11 cellular contexts compared by ENCODE assay signal in genomic region chr12:43285248-43285647, GRCh38.
A peak's percentile ranks its signal among the peaks of the same experiment; 100 is the strongest.
DNase-seq lines count a peak whose midpoint lies in the region; ATAC-seq and TF ChIP-seq lines count a peak whose summit lies in the region.
"Had no signal": no experiment of that assay in that cellular context is flagged by ENCODE, and none has a peak within 500 bp of the region (broad histone marks: within the 10 kb centered on the region; RNA-seq: fewer than 3 reads in every experiment).

No MANE protein-coding gene starts in this region.

- no peaks in the 10 kb centered on the region for H3K9me3 ChIP-seq in mammary epithelial cell (replicated peaks; ENCODE audit: insufficient read depth, low read length)
- H3K9me3 ChIP-seq: prostate gland had no signal

- H3K36me3 ChIP-seq in mammary epithelial cell (ENCODE audit: insufficient read depth, low read length), result no peaks in the 10 kb centered on the region
- H3K36me3 ChIP-seq: prostate gland had no signal

- no TSS peak for BruUV-seq in mammary epithelial cell (replicated peaks; lab: Mats Ljungman, UMichigan)

- intact Hi-C loops in mammary epithelial cell (cut with micrococcal nuclease), result loop anchor here (1.0 to 10.0 kb wide), 4 partner anchors 52 to 1140 kb away; partner anchors contain the start of gene GXYLT1

- DNase-seq in GM03348 (ENCODE audit: low spot score) (peak; percentile 78), mammary epithelial cell (peak; percentile 95), NOMO-1 treated with dmso at 0.1 percent for 144 hours (lab: John Stamatoyannopoulos, UW; ENCODE audit: unreplicated experiment) (no peak), GM10266 (ENCODE audit: extremely low spot score) (no peak), SKM-1 (lab: John Stamatoyannopoulos, UW; ENCODE audit: unreplicated experiment) (no peak)
- no peak for DNase-seq in activated CD4-positive, alpha-beta T cell treated with anti-CD3 and anti-CD28 coated beads for 4 hours
- DNase-seq: NCI-H2029 treated with DMSO at 0.1 percent for 48 hours, SHP77 had no signal

- in situ Hi-C loops in mammary epithelial cell (cut with MboI; ENCODE audit: low sequenced_read_pairs in 2 of 2), result loop anchor here in 1 of 2 donors (10.0 to 25.0 kb wide), 2 partner anchors 800 to 1148 kb away; partner anchors contain the start of gene GXYLT1

- H4K20me1 ChIP-seq in mammary epithelial cell (ENCODE audit: insufficient read depth, low read length), result no peaks in the 10 kb centered on the region

- ATAC-seq in HG03159 (IDR thresholded peaks at IDR 0.05; ENCODE audit: unreplicated experiment), result peak; percentile 87

- dilution Hi-C loops in mammary epithelial cell (cut with HindIII; ENCODE audit: low sequenced_read_pairs), result loop anchor here (25.0 kb wide), 1 partner anchor 798 kb away; no protein-coding TSS in a partner anchor

- H3K4me1 ChIP-seq in mammary epithelial cell (ENCODE audit: insufficient read depth, low read length), result peaks cover 54% of the 10 kb centered on the region
- H3K4me1 ChIP-seq: prostate gland had no signal

- CTCF ChIA-PET in mammary epithelial cell (lab: Charles Lee; ENCODE audit: low non-redundant PET), result no interaction called here

- H2AFZ ChIP-seq in mammary epithelial cell (ENCODE audit: low read depth, low read length), result no peak overlapping the region

- H3K4me3 ChIP-seq in mammary epithelial cell (replicated peaks in 1 of 3; ENCODE audit: insufficient read depth in 1 of 3, low read depth in 2 of 3, low read length in 3 of 3), result peak overlapping the region in 1 of 3 experiments; percentile 5
- H3K4me3 ChIP-seq: prostate gland had no signal

- 0% methylated on average over 3 of the region's 3 CpGs for WGBS in mammary epithelial cell (ENCODE audit: low coverage, missing lambda C conversion rate)

- TF ChIP-seq CTCF in mammary epithelial cell (conservative IDR thresholded peaks at IDR 0.05 in 1 of 2, IDR thresholded peaks at IDR 0.05 in 1 of 2; ENCODE audit: extremely low read depth in 1 of 2, insufficient read depth in 1 of 2, low read depth in 1 of 2, low read length in 2 of 2) (no peak), nephron (IDR thresholded peaks at IDR 0.05; ENCODE audit: unreplicated experiment in 3 of 3) (no peak), GM10266 (IDR thresholded peaks at IDR 0.05; ENCODE audit: control insufficient read depth, insufficient read depth, low read depth, missing control alignments) (no peak)

- no peaks in the 10 kb centered on the region for H3K9me3 Mint-ChIP-seq in nephron

- no peaks in the 10 kb centered on the region for H3K36me3 Mint-ChIP-seq in nephron (ENCODE audit: low read depth)

- H3K4me2 ChIP-seq in mammary epithelial cell (ENCODE audit: insufficient read depth, low read depth, low read length), result peak overlapping the region; percentile 43

- H3K4me3 Mint-ChIP-seq in nephron, result peak overlapping the region in 1 of 3 experiments; percentile 6

- peak overlapping the region; percentile 68 for H3K27ac ChIP-seq in mammary epithelial cell (ENCODE audit: insufficient read depth, low read depth, low read length)
- H3K27ac ChIP-seq: prostate gland had no signal

- no peaks in the 10 kb centered on the region for H3K27me3 Mint-ChIP-seq in nephron (ENCODE audit: low read depth)

- peaks cover 84% of the 10 kb centered on the region for H3K4me1 Mint-ChIP-seq in nephron

- H3K9ac ChIP-seq in mammary epithelial cell (ENCODE audit: insufficient read depth, low read length), result peak overlapping the region; percentile 38

- no peaks in the 10 kb centered on the region for H3K27me3 ChIP-seq in mammary epithelial cell (ENCODE audit: insufficient read depth, low read length)

- H3K27ac Mint-ChIP-seq in nephron, result peak overlapping the region; percentile 89 to 95 (median 91)

- H3K79me2 ChIP-seq in mammary epithelial cell (ENCODE audit: insufficient read depth, low read length), result no peaks in the 10 kb centered on the region

Comparison
In these comparisons a context has a peak if more than half of its experiments do, and no peak if none do; other contexts are left out.
1. DNase-seq: peak in GM03348 (single experiment) and mammary epithelial cell (single experiment); none in NOMO-1 treated with dmso at 0.1 percent for 144 hours (single experiment), GM10266 (single experiment), SKM-1 (single experiment) and activated CD4-positive, alpha-beta T cell treated with anti-CD3 and anti-CD28 coated beads for 4 hours (0 of 2).